ENCODE assay signal across 35 cellular contexts in genomic region chr6:78863576-78863975, GRCh38.
"Had no signal": no experiment of that assay in that cellular context is flagged by ENCODE, and none has a peak within 500 bp of the region (broad histone marks: within the 10 kb centered on the region; RNA-seq: fewer than 3 reads in every experiment).

No MANE protein-coding gene starts in this region.

- DNase-seq: Karpas-422, Kasumi-1, MG63, MM.1S, MV-4-11, NCI-H1048, NCI-H1092, NCI-H1092 treated with DMSO at 0.1 percent for 48 hours, NCI-H1105, NCI-H1105 treated with DMSO at 0.1 percent for 48 hours, NCI-H1417, NCI-H1417 treated with DMSO at 0.1 percent for 48 hours, NCI-H1436, NCI-H1436 treated with DMSO at 0.1 percent for 48 hours, NCI-H146, NCI-H1694, NCI-H1694 treated with DMSO at 0.1 percent for 48 hours, NCI-H187, NCI-H187 treated with DMSO at 0.1 percent for 48 hours, NCI-H1930, NCI-H2029, NCI-H2029 treated with DMSO at 0.1 percent for 48 hours, NCI-H2081, NCI-H2081 treated with DMSO at 0.1 percent for 48 hours, NCI-H2107, NCI-H2171, NCI-H2171 treated with DMSO at 0.1 percent for 48 hours, NCI-H2227 treated with DMSO at 0.1 percent for 48 hours, NCI-H226, NCI-H345, NCI-H446, NCI-H446 treated with DMSO at 0.1 percent for 48 hours, NCI-H510A, NCI-H510A treated with DMSO at 0.1 percent for 48 hours had no signal

- H3K27ac ChIP-seq: KMS-11 had no signal

- H3K36me3 ChIP-seq: MG63 had no signal

- H3K4me3 ChIP-seq: MG63 had no signal

- H3K9me3 ChIP-seq: MG63 had no signal
